In the genomic region with DNA sequence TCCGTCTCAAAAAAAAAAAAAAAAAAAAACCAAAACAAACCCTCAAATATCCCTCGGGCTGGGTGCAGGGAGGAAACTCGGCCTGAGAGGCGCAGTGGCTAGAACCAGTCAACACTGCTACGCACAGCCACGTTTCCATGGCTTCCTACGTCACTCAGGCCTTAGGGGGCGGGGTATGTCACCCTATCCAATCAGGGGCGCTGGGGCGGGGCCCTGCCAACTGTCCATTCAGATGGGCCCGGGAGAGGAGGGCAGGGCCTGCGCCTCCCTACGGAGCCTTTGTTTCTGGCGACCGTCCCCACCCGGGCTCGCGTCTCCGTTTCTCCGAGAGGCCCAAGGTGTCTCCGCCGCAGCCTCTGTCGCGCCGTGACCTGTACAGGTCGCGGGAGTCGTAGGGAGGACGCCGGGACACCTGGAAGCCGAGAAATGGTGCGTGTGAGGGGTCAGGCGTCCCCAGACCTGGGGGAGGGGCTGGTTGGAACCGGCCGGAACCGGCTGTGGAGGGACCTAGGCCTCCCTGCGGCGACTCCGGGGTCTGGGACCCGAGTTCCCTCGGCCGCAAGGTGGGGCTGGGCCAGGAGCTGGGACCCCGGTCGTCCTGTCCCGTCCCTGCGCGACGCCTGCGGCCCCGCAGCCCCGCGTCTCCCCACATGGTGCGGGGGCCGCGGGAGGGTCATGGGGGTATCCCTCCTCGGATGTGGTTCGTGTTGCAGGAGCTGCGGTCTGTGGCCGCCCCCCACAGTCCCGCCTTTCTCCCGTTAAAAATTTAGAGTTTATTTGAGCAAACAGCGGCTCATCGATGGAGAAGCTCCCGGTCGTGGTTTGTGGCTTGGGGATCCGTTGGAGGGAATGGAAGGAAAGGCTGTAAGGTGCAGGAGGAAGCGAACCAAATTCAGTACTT, we compare ENCODE assay signal across 8 cellular contexts. TPM values are rescaled to one million over a fixed set of nuclear protein-coding genes. Genes with fewer than 3 reads are reported as not detected.
DNase-seq lines count a peak whose midpoint lies in the region; ATAC-seq and TF ChIP-seq lines count a peak whose summit lies in the region.

A gene (plus strand): TSS at position 282 of the 901 bp plus-strand sequence. CDS start 145 bp downstream, at position 427.

- H3K4me1 ChIP-seq in OCI-LY3 (ENCODE audit: low read length) (peaks cover 18% of the 10 kb centered on the region), mucosa of descending colon (ENCODE audit: low read depth) (peaks cover 9% of the 10 kb centered on the region)

- H3K4me2 ChIP-seq in OCI-LY3 (ENCODE audit: low read length): peak within 1 kb of the TSS; percentile 69

- TF ChIP-seq CTCF in OCI-LY3 (IDR thresholded peaks at IDR 0.05; ENCODE audit: low read depth, low read length): no peak
- TF ChIP-seq CTCF in mucosa of descending colon (IDR thresholded peaks at IDR 0.05): no peak

- H3K9me3 ChIP-seq in OCI-LY3 (ENCODE audit: insufficient read depth, low read length) (no peaks in the 10 kb centered on the region), mucosa of descending colon (no peaks in the 10 kb centered on the region)

- DNase-seq in DMS 273 treated with DMSO at 0.1 percent for 48 hours (lab: John Stamatoyannopoulos, UW) (peak; percentile 89), HuH-7 (ENCODE audit: low spot score) (peak; percentile 93), activated T-cell treated with anti-CD3 and anti-CD28 coated beads for 4 hours (peak; percentile 96), epithelial cell of prostate (ENCODE audit: low read depth, low spot score) (peak; percentile 89), mucosa of descending colon (peak; percentile 99 to 100 (median 99))
- peak; percentile 98 for DNase-seq in stimulated activated CD8-positive, alpha-beta memory T cell treated with anti-CD3 and anti-CD28 coated beads, Interleukin-4, amount 100 ng/mL, for 24 hours (ENCODE audit: low read depth)

- H3K4me3 ChIP-seq in OCI-LY3 (ENCODE audit: low read length): peak within 1 kb of the TSS; percentile 85
- H3K4me3 ChIP-seq in mucosa of descending colon: peak within 1 kb of the TSS; percentile 86

- H2AFZ ChIP-seq in OCI-LY3 (ENCODE audit: low read depth, low read length): peak within 1 kb of the TSS; percentile 9; the same call in 1 of the 2 replicates

- no peaks in the 10 kb centered on the region for H3K27me3 ChIP-seq in OCI-LY3 (ENCODE audit: low read depth, low read length)

- intact Hi-C loops in mucosa of descending colon (cut with DNase I, micrococcal nuclease): no loop called here

- H4K20me1 ChIP-seq in OCI-LY3 (ENCODE audit: insufficient read depth, low read length): peaks cover 12% of the 10 kb centered on the region

- peak within 1 kb of the TSS; percentile 82 for H3K9ac ChIP-seq in OCI-LY3 (ENCODE audit: low read length)

- H3K36me3 ChIP-seq in OCI-LY3 (replicated peaks; ENCODE audit: low read depth, low read length) (peaks cover 32% of the 10 kb centered on the region), mucosa of descending colon (ENCODE audit: low read depth) (no peaks in the 10 kb centered on the region)

- H3K27ac ChIP-seq in OCI-LY3 (ENCODE audit: low read length) (peak within 1 kb of the TSS; percentile 44), epithelial cell of prostate (peak within 1 kb of the TSS; percentile 65)

- peak; percentile 93 for ATAC-seq in GM21515 (IDR thresholded peaks at IDR 0.05; ENCODE audit: unreplicated experiment)
- peak; percentile 100 for ATAC-seq in mucosa of descending colon

- H3K79me2 ChIP-seq in OCI-LY3 (ENCODE audit: low read length): peaks cover 44% of the 10 kb centered on the region

RNA-seq across cellular contexts. Expression of the gene that starts here (rescaled TPM):
- total RNA-seq in mucosa of descending colon: 10 to 100 TPM in 2 of 3 donors, 1 to 10 TPM in 1; 8.7 to 10.9 (median 10.5) TPM

Comparison
In these comparisons a context has a peak if more than half of its experiments do, and no peak if none do; other contexts are left out.
1. Peak in every context shown above with its lines: DNase-seq, ATAC-seq, H3K4me3 ChIP-seq and H3K27ac ChIP-seq.